1 cellular context compared by ENCODE assay signal in the genomic region with DNA sequence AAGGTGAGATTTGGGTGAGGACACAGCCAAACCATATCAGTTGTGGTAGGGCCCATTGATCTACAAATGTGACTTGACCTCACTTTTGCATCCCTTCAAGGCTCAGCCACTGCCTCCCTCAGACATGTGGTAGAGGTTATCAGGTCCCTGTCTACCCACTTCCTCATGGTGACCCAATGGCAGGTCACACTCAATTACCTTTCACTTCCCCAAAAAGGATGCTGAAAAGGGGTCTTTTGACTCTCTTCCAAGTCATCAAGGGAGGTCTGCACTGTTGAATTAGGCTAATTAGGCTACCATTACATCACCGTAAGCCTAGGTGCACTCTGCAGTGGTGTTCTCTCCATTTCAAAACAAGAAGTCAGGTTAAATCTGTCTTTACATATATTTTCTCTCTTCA.
A peak's percentile ranks its signal among the peaks of the same experiment; 100 is the strongest.
TF ChIP-seq lines count a peak whose summit lies in the region.

No MANE protein-coding gene starts in this region.

TF ChIP-seq in K562, 482 proteins besides CTCF, POLR2A, EP300 and RAD21 (continued from another document):
- TF ChIP-seq MYC (IDR thresholded peaks at IDR 0.05; ENCODE audit: low read depth, low read length) (peak; percentile 35; the same call in 1 of the 2 replicates), MYC (CRISPR knock-in tag; IDR thresholded peaks at IDR 0.05; ENCODE audit: borderline replicate concordance, low read depth) (no peak), PKNOX1 (IDR thresholded peaks at IDR 0.05) (no peak), CREBBP (IDR thresholded peaks at IDR 0.05; ENCODE audit: low read depth, low read length) (no peak), SMAD4 (CRISPR knock-in tag; conservative IDR thresholded peaks at IDR 0.05) (peak; percentile 12; the same call in 1 of the 2 replicates), TCF3 (CRISPR knock-in tag; IDR thresholded peaks at IDR 0.05) (no peak), CREB1 (IDR thresholded peaks at IDR 0.05) (no peak), CREB1 (CRISPR knock-in tag; IDR thresholded peaks at IDR 0.05) (no peak; the same call in 1 of the 2 replicates), CC2D1A (IDR thresholded peaks at IDR 0.05) (0 out of 2 replicates have a peak, but pooled peaks have one; percentile 41), EP400 (IDR thresholded peaks at IDR 0.05) (no peak), ZNF707 (CRISPR knock-in tag; conservative IDR thresholded peaks at IDR 0.05) (no peak), BCL6 (CRISPR knock-in tag; IDR thresholded peaks at IDR 0.05) (0 out of 2 replicates have a peak, but pooled peaks have one; percentile 39), TEAD1 (CRISPR knock-in tag; IDR thresholded peaks at IDR 0.05) (0 out of 4 replicates have a peak, but pooled peaks of 1 of the 2 experiments have one; percentile 14), NR2C1 (IDR thresholded peaks at IDR 0.05) (no peak), NR2C1 (tag; IDR thresholded peaks at IDR 0.05) (peak; percentile 63), ZNF717 (CRISPR knock-in tag; IDR thresholded peaks at IDR 0.05) (no peak), SPI1 (IDR thresholded peaks at IDR 0.05; ENCODE audit: borderline replicate concordance, low read depth, low read length) (peak; percentile 95), MAX (CRISPR knock-in tag; IDR thresholded peaks at IDR 0.05) (0 out of 2 replicates have a peak, but pooled peaks have one; percentile 13), MTA3 (IDR thresholded peaks at IDR 0.05; ENCODE audit: borderline replicate concordance) (no peak), ARID2 (IDR thresholded peaks at IDR 0.05) (no peak), ERF (CRISPR knock-in tag; IDR thresholded peaks at IDR 0.05) (no peak), ZNF311 (CRISPR knock-in tag; IDR thresholded peaks at IDR 0.05) (0 out of 2 replicates have a peak, but pooled peaks have one; percentile 29), ZBTB1 (CRISPR knock-in tag; IDR thresholded peaks at IDR 0.05; ENCODE audit: borderline replicate concordance, low read depth) (no peak), ZBTB7A (IDR thresholded peaks at IDR 0.05; ENCODE audit: borderline replicate concordance, control insufficient read depth, low read depth, low read length) (no peak), KAT8 (IDR thresholded peaks at IDR 0.05; ENCODE audit: low read depth) (no peak), CHAMP1 (IDR thresholded peaks at IDR 0.05) (0 out of 2 replicates have a peak, but pooled peaks have one; percentile 11), HMBOX1 (IDR thresholded peaks at IDR 0.05) (peak; percentile 19; the same call in 1 of the 2 replicates), ESRRA (IDR thresholded peaks at IDR 0.05; ENCODE audit: borderline replicate concordance, low read depth) (peak; percentile 59; the same call in 1 of the 2 replicates), PTTG1 (tag; IDR thresholded peaks at IDR 0.05; ENCODE audit: low read depth) (no peak), ZNF354B (CRISPR knock-in tag; IDR thresholded peaks at IDR 0.05) (0 out of 2 replicates have a peak, but pooled peaks have one; percentile 18), BRF1 (IDR thresholded peaks at IDR 0.05; ENCODE audit: borderline replicate concordance, extremely low read depth, insufficient read length) (no peak), HEY1 (CRISPR knock-in tag; IDR thresholded peaks at IDR 0.05; ENCODE audit: borderline replicate concordance) (no peak), ZNF41 (CRISPR knock-in tag; conservative IDR thresholded peaks at IDR 0.05) (0 out of 2 replicates have a peak, but pooled peaks have one; percentile 46), CEBPG (CRISPR knock-in tag; IDR thresholded peaks at IDR 0.05) (no peak), CEBPG (tag; conservative IDR thresholded peaks at IDR 0.05 in 1 of 2, IDR thresholded peaks at IDR 0.05 in 1 of 2) (no peak), MXD1 (CRISPR knock-in tag; IDR thresholded peaks at IDR 0.05; ENCODE audit: borderline replicate concordance, poor library complexity, severe bottlenecking) (no peak)
- TF ChIP-seq, protein P1, sequence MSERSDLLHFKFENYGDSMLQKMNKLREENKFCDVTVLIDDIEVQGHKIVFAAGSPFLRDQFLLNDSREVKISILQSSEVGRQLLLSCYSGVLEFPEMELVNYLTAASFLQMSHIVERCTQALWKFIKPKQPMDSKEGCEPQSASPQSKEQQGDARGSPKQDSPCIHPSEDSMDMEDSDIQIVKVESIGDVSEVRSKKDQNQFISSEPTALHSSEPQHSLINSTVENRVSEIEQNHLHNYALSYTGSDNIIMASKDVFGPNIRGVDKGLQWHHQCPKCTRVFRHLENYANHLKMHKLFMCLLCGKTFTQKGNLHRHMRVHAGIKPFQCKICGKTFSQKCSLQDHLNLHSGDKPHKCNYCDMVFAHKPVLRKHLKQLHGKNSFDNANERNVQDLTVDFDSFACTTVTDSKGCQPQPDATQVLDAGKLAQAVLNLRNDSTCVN (CRISPR knock-in tag; IDR thresholded peaks at IDR 0.05), result no peak
- TF ChIP-seq, protein P2, sequence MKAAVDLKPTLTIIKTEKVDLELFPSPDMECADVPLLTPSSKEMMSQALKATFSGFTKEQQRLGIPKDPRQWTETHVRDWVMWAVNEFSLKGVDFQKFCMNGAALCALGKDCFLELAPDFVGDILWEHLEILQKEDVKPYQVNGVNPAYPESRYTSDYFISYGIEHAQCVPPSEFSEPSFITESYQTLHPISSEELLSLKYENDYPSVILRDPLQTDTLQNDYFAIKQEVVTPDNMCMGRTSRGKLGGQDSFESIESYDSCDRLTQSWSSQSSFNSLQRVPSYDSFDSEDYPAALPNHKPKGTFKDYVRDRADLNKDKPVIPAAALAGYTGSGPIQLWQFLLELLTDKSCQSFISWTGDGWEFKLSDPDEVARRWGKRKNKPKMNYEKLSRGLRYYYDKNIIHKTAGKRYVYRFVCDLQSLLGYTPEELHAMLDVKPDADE (conservative IDR thresholded peaks at IDR 0.05; ENCODE audit: control insufficient read depth, low read depth, low read length), result no peak
- TF ChIP-seq, protein P3, sequence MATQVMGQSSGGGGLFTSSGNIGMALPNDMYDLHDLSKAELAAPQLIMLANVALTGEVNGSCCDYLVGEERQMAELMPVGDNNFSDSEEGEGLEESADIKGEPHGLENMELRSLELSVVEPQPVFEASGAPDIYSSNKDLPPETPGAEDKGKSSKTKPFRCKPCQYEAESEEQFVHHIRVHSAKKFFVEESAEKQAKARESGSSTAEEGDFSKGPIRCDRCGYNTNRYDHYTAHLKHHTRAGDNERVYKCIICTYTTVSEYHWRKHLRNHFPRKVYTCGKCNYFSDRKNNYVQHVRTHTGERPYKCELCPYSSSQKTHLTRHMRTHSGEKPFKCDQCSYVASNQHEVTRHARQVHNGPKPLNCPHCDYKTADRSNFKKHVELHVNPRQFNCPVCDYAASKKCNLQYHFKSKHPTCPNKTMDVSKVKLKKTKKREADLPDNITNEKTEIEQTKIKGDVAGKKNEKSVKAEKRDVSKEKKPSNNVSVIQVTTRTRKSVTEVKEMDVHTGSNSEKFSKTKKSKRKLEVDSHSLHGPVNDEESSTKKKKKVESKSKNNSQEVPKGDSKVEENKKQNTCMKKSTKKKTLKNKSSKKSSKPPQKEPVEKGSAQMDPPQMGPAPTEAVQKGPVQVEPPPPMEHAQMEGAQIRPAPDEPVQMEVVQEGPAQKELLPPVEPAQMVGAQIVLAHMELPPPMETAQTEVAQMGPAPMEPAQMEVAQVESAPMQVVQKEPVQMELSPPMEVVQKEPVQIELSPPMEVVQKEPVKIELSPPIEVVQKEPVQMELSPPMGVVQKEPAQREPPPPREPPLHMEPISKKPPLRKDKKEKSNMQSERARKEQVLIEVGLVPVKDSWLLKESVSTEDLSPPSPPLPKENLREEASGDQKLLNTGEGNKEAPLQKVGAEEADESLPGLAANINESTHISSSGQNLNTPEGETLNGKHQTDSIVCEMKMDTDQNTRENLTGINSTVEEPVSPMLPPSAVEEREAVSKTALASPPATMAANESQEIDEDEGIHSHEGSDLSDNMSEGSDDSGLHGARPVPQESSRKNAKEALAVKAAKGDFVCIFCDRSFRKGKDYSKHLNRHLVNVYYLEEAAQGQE (CRISPR knock-in tag; IDR thresholded peaks at IDR 0.05; ENCODE audit: low read depth), result no peak
- TF ChIP-seq, protein P4, sequence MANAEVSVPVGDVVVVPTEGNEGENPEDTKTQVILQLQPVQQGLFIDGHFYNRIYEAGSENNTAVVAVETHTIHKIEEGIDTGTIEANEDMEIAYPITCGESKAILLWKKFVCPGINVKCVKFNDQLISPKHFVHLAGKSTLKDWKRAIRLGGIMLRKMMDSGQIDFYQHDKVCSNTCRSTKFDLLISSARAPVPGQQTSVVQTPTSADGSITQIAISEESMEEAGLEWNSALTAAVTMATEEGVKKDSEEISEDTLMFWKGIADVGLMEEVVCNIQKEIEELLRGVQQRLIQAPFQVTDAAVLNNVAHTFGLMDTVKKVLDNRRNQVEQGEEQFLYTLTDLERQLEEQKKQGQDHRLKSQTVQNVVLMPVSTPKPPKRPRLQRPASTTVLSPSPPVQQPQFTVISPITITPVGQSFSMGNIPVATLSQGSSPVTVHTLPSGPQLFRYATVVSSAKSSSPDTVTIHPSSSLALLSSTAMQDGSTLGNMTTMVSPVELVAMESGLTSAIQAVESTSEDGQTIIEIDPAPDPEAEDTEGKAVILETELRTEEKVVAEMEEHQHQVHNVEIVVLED (CRISPR knock-in tag; IDR thresholded peaks at IDR 0.05), result 0 out of 2 replicates have a peak, but pooled peaks have one; percentile 17
